7 cellular contexts compared by ENCODE assay signal in the genomic region with DNA sequence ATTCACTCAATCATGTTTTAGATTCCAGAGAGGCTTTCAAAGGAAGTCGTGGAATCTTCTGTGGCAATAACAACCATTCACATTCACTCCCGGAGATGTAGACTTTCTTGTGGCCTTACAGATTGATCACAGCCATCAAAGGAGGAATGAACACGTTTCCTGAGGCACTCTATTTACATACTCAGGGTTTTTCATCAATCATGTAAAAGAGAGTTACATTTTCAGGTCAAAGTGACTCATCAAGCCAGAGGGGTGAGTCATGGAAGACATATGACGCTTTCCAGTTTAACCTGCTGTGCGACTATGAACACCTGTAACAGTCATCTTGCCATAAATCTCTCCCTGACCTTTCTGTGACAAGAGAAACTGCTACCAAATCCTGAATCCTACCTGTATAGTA. TPM values are rescaled to one million over a fixed set of nuclear protein-coding genes. Genes with fewer than 3 reads are reported as not detected.
DNase-seq lines count a peak whose midpoint lies in the region; ATAC-seq and TF ChIP-seq lines count a peak whose summit lies in the region.

No MANE protein-coding gene starts in this region.

- 23 to 40% (median 33%) methylated on average over 5 of the region's 5 CpGs for WGBS in stomach, 5 donors

- H3K9me3 ChIP-seq in stomach, result no peaks in the 10 kb centered on the region

- H3K4me1 ChIP-seq in stomach, result no peaks in the 10 kb centered on the region

- intact Hi-C loops in stomach (cut with DNase I; ENCODE audit: low total_unique reads), result no loop called here

- ATAC-seq in GM19043 (IDR thresholded peaks at IDR 0.05; ENCODE audit: low read depth, unreplicated experiment), result peak; percentile 64
- ATAC-seq in HG03159 (IDR thresholded peaks at IDR 0.05; ENCODE audit: unreplicated experiment), result peak; percentile 62
- ATAC-seq in T-cell (replicated peaks in 1 of 4), result peak; percentile 45 to 95 (median 86)

- POLR2A ChIA-PET in T-cell (lab: Charles Lee), result no interaction called here

- no peaks in the 10 kb centered on the region for H3K27me3 Mint-ChIP-seq in T-cell

- peaks cover 14 to 22% (median 21%) of the 10 kb centered on the region in 3 donors for H3K4me1 Mint-ChIP-seq in T-cell

- CTCF ChIA-PET in T-cell (lab: Charles Lee), result no interaction called here

- no peaks in the 10 kb centered on the region for H3K36me3 ChIP-seq in stomach

- no peak for TF ChIP-seq EP300 in stomach (IDR thresholded peaks at IDR 0.05)

- H3K27ac Mint-ChIP-seq in T-cell, result peak overlapping the region; percentile 46 to 68

- no peaks in the 10 kb centered on the region for H3K27me3 ChIP-seq in stomach

- TF ChIP-seq CTCF in fibroblast of the aortic adventitia (IDR thresholded peaks at IDR 0.05; ENCODE audit: insufficient read depth, low read length) (no peak), stomach (IDR thresholded peaks at IDR 0.05) (no peak)

- H3K36me3 Mint-ChIP-seq in T-cell, result no peaks in the 10 kb centered on the region

- H3K4me3 Mint-ChIP-seq in T-cell, result no peak overlapping the region

- H3K4me3 ChIP-seq in fibroblast of the aortic adventitia (ENCODE audit: low read depth, low read length), result no peak overlapping the region
- no peak overlapping the region for H3K4me3 ChIP-seq in stomach

- H3K9me3 Mint-ChIP-seq in T-cell, result no peaks in the 10 kb centered on the region

- TF ChIP-seq POLR2A in stomach (IDR thresholded peaks at IDR 0.05), result no peak

- no peak overlapping the region for H3K27ac ChIP-seq in stomach
- no peak overlapping the region for H3K27ac ChIP-seq in substantia nigra (ENCODE audit: low read depth, low read length, poor library complexity, severe bottlenecking)

- DNase-seq in T-cell (peak in 1 of 34 experiments; percentile 2), fibroblast of the aortic adventitia (ENCODE audit: low read depth) (peak; percentile 23), stomach (peak; percentile 29), substantia nigra (lab: John Stamatoyannopoulos, UW) (no peak), SKM-1 treated with dmso at 0.1 percent for 144 hours (lab: John Stamatoyannopoulos, UW; ENCODE audit: unreplicated experiment) (no peak)

RNA-seq across cellular contexts. Expression of gene RAD23B, which starts 39.3 kb away (rescaled TPM):
- total RNA-seq in T-cell, result 10 to 100 TPM; 55.0 to 68.4 (median 56.2) TPM
- total RNA-seq in fibroblast of the aortic adventitia (ENCODE audit: low replicate concordance), result 132 and 171 TPM in 2 replicates
- 10 to 100 TPM; 19.3 to 86.8 (median 61.4) TPM for total RNA-seq in stomach
- 10 to 100 TPM; 35.1 to 50.7 (median 39.7) TPM for polyA plus RNA-seq in stomach

Comparison
In these comparisons a context has a peak if more than half of its experiments do, and no peak if none do; other contexts are left out.
1. DNase-seq: peak in fibroblast of the aortic adventitia (single experiment) and stomach (single experiment); none in substantia nigra (0 of 49) and SKM-1 treated with dmso at 0.1 percent for 144 hours (single experiment).
2. Peak in every context shown above with its lines, with median percentiles within 50 percentile points of each other: ATAC-seq.